In genomic region chr10:43340619-43341018, GRCh38 we compare ENCODE assay signal across 17 cellular contexts. TPM values are rescaled to one million over a fixed set of nuclear protein-coding genes. Genes with fewer than 3 reads are reported as not detected.
DNase-seq lines count a peak whose midpoint lies in the region; ATAC-seq and TF ChIP-seq lines count a peak whose summit lies in the region.
"Had no signal": no experiment of that assay in that cellular context is flagged by ENCODE, and none has a peak within 500 bp of the region (broad histone marks: within the 10 kb centered on the region; RNA-seq: fewer than 3 reads in every experiment).

No MANE protein-coding gene starts in this region.

- TF ChIP-seq CTCF in MCF 10A (IDR thresholded peaks at IDR 0.05; ENCODE audit: unreplicated experiment) = no peak
- TF ChIP-seq CTCF in left lung (IDR thresholded peaks at IDR 0.05) = no peak
- TF ChIP-seq CTCF in upper lobe of left lung (IDR thresholded peaks at IDR 0.05) = no peak

- no peaks in the 10 kb centered on the region for H3K36me3 Mint-ChIP-seq in MCF 10A (ENCODE audit: insufficient read depth, unreplicated experiment)
- H3K36me3 Mint-ChIP-seq: brain had no signal

- 58 to 64% methylated on average over 9 of the region's 9 CpGs for WGBS in upper lobe of left lung, 2 donors

- DNase-seq in HK-2 (ENCODE audit: unreplicated experiment) (peak; percentile 76), MCF 10A (ENCODE audit: unreplicated experiment) (peak; percentile 89), left lung (peak; percentile 82 to 83), upper lobe of left lung (peak in 1 of 2 donors; percentile 89), substantia nigra (lab: John Stamatoyannopoulos, UW) (no peak), GF-D8 (lab: John Stamatoyannopoulos, UW) (no peak), NCI-H82 treated with DMSO at 0.1 percent for 48 hours (lab: John Stamatoyannopoulos, UW; ENCODE audit: unreplicated experiment) (no peak)
- DNase-seq: activated CD8-positive, alpha-beta memory T cell treated with anti-CD3 and anti-CD28 coated beads for 24 hours; activated gamma-delta T cell treated with Interleukin-2 at 50 U/mL for 16 hours; IMR-90; mesendoderm; NCI-H1092 treated with DMSO at 0.1 percent for 48 hours; stimulated activated CD4-positive, alpha-beta T cell treated with anti-CD3 and anti-CD28 coated beads, Interleukin-12 subunit alpha, Interleukin-12 subunit beta, amount 100 ng/mL, for 4 hours had no signal

- peak in 1 of 4 donors; percentile 28 for TF ChIP-seq POLR2A in upper lobe of left lung (IDR thresholded peaks at IDR 0.05)

- H3K4me3 ChIP-seq in left lung (no peak overlapping the region), upper lobe of left lung (no peak overlapping the region)
- H3K4me3 ChIP-seq: BLaER1 treated with 17β-estradiol and CSF1 and Interleukin-3, amounts not matched to agents 10 nM and 100 nM; SK-N-MC had no signal

- TF ChIP-seq EP300 in upper lobe of left lung (IDR thresholded peaks at IDR 0.05) = no peak

- no peaks in the 10 kb centered on the region for H3K9me3 ChIP-seq in left lung
- H3K9me3 ChIP-seq in upper lobe of left lung = no peaks in the 10 kb centered on the region
- H3K9me3 ChIP-seq: BLaER1 treated with 17β-estradiol and CSF1 and Interleukin-3, amounts not matched to agents 10 nM and 100 nM had no signal

- H3K27ac Mint-ChIP-seq in MCF 10A (ENCODE audit: low read depth, unreplicated experiment) = peak overlapping the region; percentile 25
- H3K27ac Mint-ChIP-seq: brain had no signal

- CTCF ChIA-PET in MCF 10A (lab: Yijun Ruan, JAX) = interaction anchor here (0.6 to 1.5 kb wide), 6 partner anchors 9 to 201 kb away, joined by 3 to 6 read pairs (median 4); no protein-coding TSS in a partner anchor

- peak overlapping the region; percentile 45 to 67 for H3K27ac ChIP-seq in left lung
- H3K27ac ChIP-seq in upper lobe of left lung = peak overlapping the region in 3 of 4 donors; percentile 26 to 76 (median 27)
- H3K27ac ChIP-seq in substantia nigra (ENCODE audit: low read depth, low read length, poor library complexity, severe bottlenecking) = no peak overlapping the region
- H3K27ac ChIP-seq: BLaER1 treated with 17β-estradiol and CSF1 and Interleukin-3, amounts not matched to agents 10 nM and 100 nM; SK-N-MC had no signal

- POLR2A ChIA-PET in MCF 10A (lab: Yijun Ruan, JAX) = interaction anchor here (0.5 to 1.6 kb wide), 8 partner anchors 29 to 202 kb away, joined by 3 to 10 read pairs (median 4); partner anchors contain the start of gene CSGALNACT2

- H3K4me1 Mint-ChIP-seq in MCF 10A (ENCODE audit: insufficient read depth, unreplicated experiment) = peaks cover 26% of the 10 kb centered on the region

- H3K4me3 Mint-ChIP-seq in MCF 10A (ENCODE audit: unreplicated experiment) = no peak overlapping the region
- H3K4me3 Mint-ChIP-seq: brain had no signal

- peaks cover 0 to 7% of the 10 kb centered on the region in 2 donors for H3K4me1 ChIP-seq in left lung
- H3K4me1 ChIP-seq in upper lobe of left lung = peaks cover 0 to 23% (median 7%) of the 10 kb centered on the region in 4 donors

- no TSS peak for BruUV-seq in MCF 10A (replicated peaks; lab: Mats Ljungman, UMichigan)

- ATAC-seq in left lung = peak; percentile 85
- ATAC-seq in upper lobe of left lung (ENCODE audit: low FRiP score in 2 of 2) = peak; percentile 45 to 75

- intact Hi-C loops in MCF 10A (cut with micrococcal nuclease) = no loop called here
- intact Hi-C loops in left lung (cut with DNase I) = loop anchor here in 1 of 2 donors (10.0 kb wide), 1 partner anchor 46 kb away; no protein-coding TSS in a partner anchor

- H3K36me3 ChIP-seq in left lung = no peaks in the 10 kb centered on the region
- no peaks in the 10 kb centered on the region for H3K36me3 ChIP-seq in upper lobe of left lung
- H3K36me3 ChIP-seq: BLaER1 treated with 17β-estradiol and CSF1 and Interleukin-3, amounts not matched to agents 10 nM and 100 nM had no signal

- H3K9me3 Mint-ChIP-seq in MCF 10A (ENCODE audit: unreplicated experiment) = no peaks in the 10 kb centered on the region

- H3K27me3 ChIP-seq in left lung (peaks cover 0 to 5% of the 10 kb centered on the region in 2 donors), upper lobe of left lung (no peaks in the 10 kb centered on the region)
- H3K27me3 ChIP-seq: BLaER1 treated with 17β-estradiol and CSF1 and Interleukin-3, amounts not matched to agents 10 nM and 100 nM had no signal

- no peaks in the 10 kb centered on the region for H3K27me3 Mint-ChIP-seq in MCF 10A (ENCODE audit: insufficient read depth, unreplicated experiment)

RNA-seq across cellular contexts. Expression of gene FXYD4, which starts 30.8 kb away (rescaled TPM):
- total RNA-seq in MCF 10A (2022) (not detected in 2 replicates), left lung (1 to 10 TPM; 1.0 to 6.0 TPM), upper lobe of left lung (1 to 10 TPM in 3 of 6 donors, not detected in 3; 2.5 to 4.0 (median 2.7) TPM)
- total RNA-seq: IMR-90, osteocyte had no signal

Comparison
In these comparisons a context has a peak if more than half of its experiments do, and no peak if none do; other contexts are left out.
1. DNase-seq: peak in HK-2 (single experiment), MCF 10A (single experiment) and left lung (2 of 2); none in substantia nigra (0 of 49), GF-D8 (single experiment) and NCI-H82 treated with DMSO at 0.1 percent for 48 hours (single experiment).